In genomic region chr9:3288686-3289085, GRCh38 we compare ENCODE assay signal across 24 cellular contexts.
"Had no signal": no experiment of that assay in that cellular context is flagged by ENCODE, and none has a peak within 500 bp of the region (broad histone marks: within the 10 kb centered on the region; RNA-seq: fewer than 3 reads in every experiment).

No MANE protein-coding gene starts in this region.

- H3K4me3 Mint-ChIP-seq: activated B cell treated with CpG ODN at 0.5 μM for 24 hours; activated CD4-positive, alpha-beta memory T cell treated with anti-CD3 and anti-CD28 coated beads for 36 hours; activated naive CD4-positive, alpha-beta T cell treated with anti-CD3 and anti-CD28 coated beads, Interleukin-2, amount 10 ng/mL, durations not matched to agents 7 days and 5 days; brain; natural killer cell had no signal

- H3K9me3 Mint-ChIP-seq: activated B cell treated with CpG ODN at 0.5 μM for 24 hours; activated CD4-positive, alpha-beta memory T cell treated with anti-CD3 and anti-CD28 coated beads for 36 hours; brain; natural killer cell had no signal

- H3K4me1 ChIP-seq: gastrocnemius medialis, sigmoid colon, testis, uterus had no signal

- H3K9me3 ChIP-seq: gastrocnemius medialis, sigmoid colon, testis, uterus had no signal

- H3K27me3 ChIP-seq: gastrocnemius medialis, sigmoid colon, testis, uterus had no signal

- H3K4me1 Mint-ChIP-seq: activated B cell treated with CpG ODN at 0.5 μM for 24 hours; activated naive CD4-positive, alpha-beta T cell treated with anti-CD3 and anti-CD28 coated beads, Interleukin-2, amount 10 ng/mL, durations not matched to agents 7 days and 5 days; natural killer cell had no signal

- H3K27ac Mint-ChIP-seq: activated B cell treated with CpG ODN at 0.5 μM for 24 hours; activated CD4-positive, alpha-beta memory T cell treated with anti-CD3 and anti-CD28 coated beads for 36 hours; activated naive CD4-positive, alpha-beta T cell treated with anti-CD3 and anti-CD28 coated beads, Interleukin-2, amount 10 ng/mL, durations not matched to agents 7 days and 5 days; brain; natural killer cell; progenitor cell of endocrine pancreas had no signal

- H3K27me3 Mint-ChIP-seq: activated B cell treated with CpG ODN at 0.5 μM for 24 hours; activated CD4-positive, alpha-beta memory T cell treated with anti-CD3 and anti-CD28 coated beads for 36 hours; activated naive CD4-positive, alpha-beta T cell treated with anti-CD3 and anti-CD28 coated beads, Interleukin-2, amount 10 ng/mL, durations not matched to agents 7 days and 5 days; brain; progenitor cell of endocrine pancreas had no signal

- DNase-seq: activated B cell treated with CpG ODN at 0.5 μM for 24 hours; activated CD4-positive, alpha-beta memory T cell treated with anti-CD3 and anti-CD28 coated beads for 36 hours; activated CD4-positive, alpha-beta T cell treated with anti-CD3 and anti-CD28 coated beads for 4 hours; activated effector memory CD4-positive, alpha-beta T cell treated with anti-CD3 and anti-CD28 coated beads, Interleukin-2, amount 50 U/mL, for 16 hours; activated naive CD4-positive, alpha-beta T cell treated with anti-CD3 and anti-CD28 coated beads, Interleukin-2, amount 10 ng/mL, durations not matched to agents 7 days and 5 days; aorta; caudate nucleus; dermis blood vessel endothelial cell; effector CD8-positive, alpha-beta T cell; gastrocnemius medialis; hippocampal formation; left ventricle myocardium superior; mammary epithelial cell; midbrain; natural killer cell; retina; sigmoid colon; stimulated activated CD4-positive, alpha-beta T cell treated with anti-CD3 and anti-CD28 coated beads, Interleukin-2, amount 100 ng/mL, for 48 hours; stimulated activated naive CD4-positive, alpha-beta T cell; T1000; testis; uterus had no signal

- ATAC-seq: gastrocnemius medialis, left ventricle myocardium superior, natural killer cell had no signal

- H3K36me3 ChIP-seq: uterus had no signal

- H3K27ac ChIP-seq: gastrocnemius medialis, sigmoid colon, testis, uterus had no signal

- H3K4me3 ChIP-seq: gastrocnemius medialis, sigmoid colon, testis, uterus had no signal
